ENCODE assay signal across 2 cellular contexts in the genomic region with DNA sequence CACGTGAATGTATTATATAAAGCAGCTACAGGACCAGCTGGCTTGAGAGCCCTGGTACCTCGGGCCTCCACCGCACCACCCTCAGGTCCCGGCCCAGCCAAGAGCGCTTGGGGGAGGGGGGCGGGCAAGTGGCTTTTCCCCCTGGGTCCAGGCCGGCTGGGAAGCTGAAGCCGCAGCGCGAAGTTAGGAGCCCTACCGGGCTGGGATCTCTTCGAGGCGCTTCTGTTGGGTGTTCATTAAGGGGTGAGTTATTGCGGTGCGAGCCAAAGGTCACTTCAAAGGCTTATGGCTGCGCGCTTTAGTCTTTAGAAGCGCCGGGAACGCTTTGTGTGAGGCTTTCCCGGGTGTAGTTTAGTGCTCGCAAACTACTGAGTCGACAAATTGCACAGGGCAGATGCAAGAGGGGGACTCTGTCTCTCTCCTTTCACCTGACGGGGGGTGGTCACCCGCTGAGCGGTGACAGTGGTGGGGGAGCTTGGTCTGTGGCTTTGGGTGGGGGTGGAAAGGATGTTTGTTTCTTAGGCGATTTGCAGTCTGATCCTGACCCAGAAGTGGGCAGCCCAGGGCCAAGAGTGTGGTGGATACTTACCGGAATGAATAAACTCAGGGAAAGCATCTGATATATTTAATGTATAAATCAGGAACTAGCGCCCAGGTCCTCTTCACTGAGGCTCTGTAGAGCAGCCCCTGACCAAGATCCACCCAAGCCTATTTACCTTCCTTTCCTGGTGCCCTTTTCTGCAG.
A peak's percentile ranks its signal among the peaks of the same experiment; 100 is the strongest.
TF ChIP-seq lines count a peak whose summit lies in the region.

No MANE protein-coding gene starts in this region.

TF ChIP-seq in GM23338, 12 proteins besides CTCF, POLR2A, EP300 and RAD21:
- TF ChIP-seq EZH2 (IDR thresholded peaks at IDR 0.05; ENCODE audit: low read depth, unreplicated experiment) (peak; percentile 99), EZH2phosphoT487 (IDR thresholded peaks at IDR 0.05; ENCODE audit: unreplicated experiment) (peak; percentile 79)
- TF ChIP-seq, protein P1, sequence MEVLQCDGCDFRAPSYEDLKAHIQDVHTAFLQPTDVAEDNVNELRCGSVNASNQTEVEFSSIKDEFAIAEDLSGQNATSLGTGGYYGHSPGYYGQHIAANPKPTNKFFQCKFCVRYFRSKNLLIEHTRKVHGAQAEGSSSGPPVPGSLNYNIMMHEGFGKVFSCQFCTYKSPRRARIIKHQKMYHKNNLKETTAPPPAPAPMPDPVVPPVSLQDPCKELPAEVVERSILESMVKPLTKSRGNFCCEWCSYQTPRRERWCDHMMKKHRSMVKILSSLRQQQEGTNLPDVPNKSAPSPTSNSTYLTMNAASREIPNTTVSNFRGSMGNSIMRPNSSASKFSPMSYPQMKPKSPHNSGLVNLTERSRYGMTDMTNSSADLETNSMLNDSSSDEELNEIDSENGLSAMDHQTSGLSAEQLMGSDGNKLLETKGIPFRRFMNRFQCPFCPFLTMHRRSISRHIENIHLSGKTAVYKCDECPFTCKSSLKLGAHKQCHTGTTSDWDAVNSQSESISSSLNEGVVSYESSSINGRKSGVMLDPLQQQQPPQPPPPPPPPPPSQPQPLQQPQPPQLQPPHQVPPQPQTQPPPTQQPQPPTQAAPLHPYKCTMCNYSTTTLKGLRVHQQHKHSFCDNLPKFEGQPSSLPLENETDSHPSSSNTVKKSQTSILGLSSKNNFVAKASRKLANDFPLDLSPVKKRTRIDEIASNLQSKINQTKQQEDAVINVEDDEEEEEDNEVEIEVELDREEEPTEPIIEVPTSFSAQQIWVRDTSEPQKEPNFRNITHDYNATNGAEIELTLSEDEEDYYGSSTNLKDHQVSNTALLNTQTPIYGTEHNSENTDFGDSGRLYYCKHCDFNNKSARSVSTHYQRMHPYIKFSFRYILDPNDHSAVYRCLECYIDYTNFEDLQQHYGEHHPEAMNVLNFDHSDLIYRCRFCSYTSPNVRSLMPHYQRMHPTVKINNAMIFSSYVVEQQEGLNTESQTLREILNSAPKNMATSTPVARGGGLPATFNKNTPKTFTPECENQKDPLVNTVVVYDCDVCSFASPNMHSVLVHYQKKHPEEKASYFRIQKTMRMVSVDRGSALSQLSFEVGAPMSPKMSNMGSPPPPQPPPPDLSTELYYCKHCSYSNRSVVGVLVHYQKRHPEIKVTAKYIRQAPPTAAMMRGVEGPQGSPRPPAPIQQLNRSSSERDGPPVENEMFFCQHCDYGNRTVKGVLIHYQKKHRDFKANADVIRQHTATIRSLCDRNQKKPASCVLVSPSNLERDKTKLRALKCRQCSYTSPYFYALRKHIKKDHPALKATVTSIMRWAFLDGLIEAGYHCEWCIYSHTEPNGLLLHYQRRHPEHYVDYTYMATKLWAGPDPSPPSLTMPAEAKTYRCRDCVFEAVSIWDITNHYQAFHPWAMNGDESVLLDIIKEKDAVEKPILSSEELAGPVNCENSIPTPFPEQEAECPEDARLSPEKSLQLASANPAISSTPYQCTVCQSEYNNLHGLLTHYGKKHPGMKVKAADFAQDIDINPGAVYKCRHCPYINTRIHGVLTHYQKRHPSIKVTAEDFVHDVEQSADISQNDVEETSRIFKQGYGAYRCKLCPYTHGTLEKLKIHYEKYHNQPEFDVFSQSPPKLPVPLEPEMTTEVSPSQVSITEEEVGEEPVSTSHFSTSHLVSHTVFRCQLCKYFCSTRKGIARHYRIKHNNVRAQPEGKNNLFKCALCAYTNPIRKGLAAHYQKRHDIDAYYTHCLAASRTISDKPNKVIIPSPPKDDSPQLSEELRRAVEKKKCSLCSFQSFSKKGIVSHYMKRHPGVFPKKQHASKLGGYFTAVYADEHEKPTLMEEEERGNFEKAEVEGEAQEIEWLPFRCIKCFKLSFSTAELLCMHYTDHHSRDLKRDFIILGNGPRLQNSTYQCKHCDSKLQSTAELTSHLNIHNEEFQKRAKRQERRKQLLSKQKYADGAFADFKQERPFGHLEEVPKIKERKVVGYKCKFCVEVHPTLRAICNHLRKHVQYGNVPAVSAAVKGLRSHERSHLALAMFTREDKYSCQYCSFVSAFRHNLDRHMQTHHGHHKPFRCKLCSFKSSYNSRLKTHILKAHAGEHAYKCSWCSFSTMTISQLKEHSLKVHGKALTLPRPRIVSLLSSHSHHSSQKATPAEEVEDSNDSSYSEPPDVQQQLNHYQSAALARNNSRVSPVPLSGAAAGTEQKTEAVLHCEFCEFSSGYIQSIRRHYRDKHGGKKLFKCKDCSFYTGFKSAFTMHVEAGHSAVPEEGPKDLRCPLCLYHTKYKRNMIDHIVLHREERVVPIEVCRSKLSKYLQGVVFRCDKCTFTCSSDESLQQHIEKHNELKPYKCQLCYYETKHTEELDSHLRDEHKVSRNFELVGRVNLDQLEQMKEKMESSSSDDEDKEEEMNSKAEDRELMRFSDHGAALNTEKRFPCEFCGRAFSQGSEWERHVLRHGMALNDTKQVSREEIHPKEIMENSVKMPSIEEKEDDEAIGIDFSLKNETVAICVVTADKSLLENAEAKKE (CRISPR knock-in tag; IDR thresholded peaks at IDR 0.05): no peak

TF ChIP-seq in neural cell, 6 proteins besides CTCF, POLR2A, EP300 and RAD21:
- no peak for TF ChIP-seq MXI1 (conservative IDR thresholded peaks at IDR 0.05; ENCODE audit: poor library complexity, severe bottlenecking)
- no peak for TF ChIP-seq POLR2AphosphoS5 (IDR thresholded peaks at IDR 0.05)
- peak; percentile 63 for TF ChIP-seq EZH2 (IDR thresholded peaks at IDR 0.05; ENCODE audit: borderline replicate concordance, insufficient read depth, low read length, poor library complexity, severe bottlenecking)
- no peak for TF ChIP-seq SMC3 (conservative IDR thresholded peaks at IDR 0.05; ENCODE audit: poor library complexity)
- TF ChIP-seq TAF1 (IDR thresholded peaks at IDR 0.05; ENCODE audit: low read depth): no peak
- TF ChIP-seq, protein P2, sequence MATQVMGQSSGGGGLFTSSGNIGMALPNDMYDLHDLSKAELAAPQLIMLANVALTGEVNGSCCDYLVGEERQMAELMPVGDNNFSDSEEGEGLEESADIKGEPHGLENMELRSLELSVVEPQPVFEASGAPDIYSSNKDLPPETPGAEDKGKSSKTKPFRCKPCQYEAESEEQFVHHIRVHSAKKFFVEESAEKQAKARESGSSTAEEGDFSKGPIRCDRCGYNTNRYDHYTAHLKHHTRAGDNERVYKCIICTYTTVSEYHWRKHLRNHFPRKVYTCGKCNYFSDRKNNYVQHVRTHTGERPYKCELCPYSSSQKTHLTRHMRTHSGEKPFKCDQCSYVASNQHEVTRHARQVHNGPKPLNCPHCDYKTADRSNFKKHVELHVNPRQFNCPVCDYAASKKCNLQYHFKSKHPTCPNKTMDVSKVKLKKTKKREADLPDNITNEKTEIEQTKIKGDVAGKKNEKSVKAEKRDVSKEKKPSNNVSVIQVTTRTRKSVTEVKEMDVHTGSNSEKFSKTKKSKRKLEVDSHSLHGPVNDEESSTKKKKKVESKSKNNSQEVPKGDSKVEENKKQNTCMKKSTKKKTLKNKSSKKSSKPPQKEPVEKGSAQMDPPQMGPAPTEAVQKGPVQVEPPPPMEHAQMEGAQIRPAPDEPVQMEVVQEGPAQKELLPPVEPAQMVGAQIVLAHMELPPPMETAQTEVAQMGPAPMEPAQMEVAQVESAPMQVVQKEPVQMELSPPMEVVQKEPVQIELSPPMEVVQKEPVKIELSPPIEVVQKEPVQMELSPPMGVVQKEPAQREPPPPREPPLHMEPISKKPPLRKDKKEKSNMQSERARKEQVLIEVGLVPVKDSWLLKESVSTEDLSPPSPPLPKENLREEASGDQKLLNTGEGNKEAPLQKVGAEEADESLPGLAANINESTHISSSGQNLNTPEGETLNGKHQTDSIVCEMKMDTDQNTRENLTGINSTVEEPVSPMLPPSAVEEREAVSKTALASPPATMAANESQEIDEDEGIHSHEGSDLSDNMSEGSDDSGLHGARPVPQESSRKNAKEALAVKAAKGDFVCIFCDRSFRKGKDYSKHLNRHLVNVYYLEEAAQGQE (IDR thresholded peaks at IDR 0.05; ENCODE audit: borderline replicate concordance): no peak
